ENCODE assay signal across 1 cellular context in the genomic region with DNA sequence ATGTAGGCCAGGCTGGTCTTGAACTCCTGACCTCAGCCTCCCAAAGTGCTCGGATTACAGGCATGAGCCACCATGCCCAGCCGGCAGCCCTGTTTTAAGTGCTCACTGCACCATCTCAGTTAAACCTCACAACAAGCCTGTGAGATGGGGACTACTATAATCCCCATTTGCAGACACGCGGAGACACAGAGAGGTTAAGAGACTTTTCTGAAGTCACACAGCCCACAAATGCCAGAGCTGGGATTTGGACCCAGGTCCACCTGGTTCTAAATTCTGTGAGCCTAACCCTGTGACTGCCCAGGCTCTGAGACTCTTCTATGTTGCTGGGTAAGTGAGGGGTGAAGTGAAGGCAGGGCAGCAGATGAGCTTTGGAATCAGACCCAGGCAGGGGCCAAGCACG.
TF ChIP-seq lines count a peak whose summit lies in the region.

No MANE protein-coding gene starts in this region.

TF ChIP-seq in IMR-90, 13 proteins besides CTCF, POLR2A, EP300 and RAD21 (continued from another document):
- TF ChIP-seq USF2 (IDR thresholded peaks at IDR 0.05; ENCODE audit: low read depth, low read length) (no peak), SMC3 (IDR thresholded peaks at IDR 0.05; ENCODE audit: low read depth, low read length) (no peak), NFE2L2 (IDR thresholded peaks at IDR 0.05; ENCODE audit: low read depth, low read length) (no peak), RCOR1 (IDR thresholded peaks at IDR 0.05; ENCODE audit: insufficient replicate concordance, low read length) (no peak)
- TF ChIP-seq, protein P1, sequence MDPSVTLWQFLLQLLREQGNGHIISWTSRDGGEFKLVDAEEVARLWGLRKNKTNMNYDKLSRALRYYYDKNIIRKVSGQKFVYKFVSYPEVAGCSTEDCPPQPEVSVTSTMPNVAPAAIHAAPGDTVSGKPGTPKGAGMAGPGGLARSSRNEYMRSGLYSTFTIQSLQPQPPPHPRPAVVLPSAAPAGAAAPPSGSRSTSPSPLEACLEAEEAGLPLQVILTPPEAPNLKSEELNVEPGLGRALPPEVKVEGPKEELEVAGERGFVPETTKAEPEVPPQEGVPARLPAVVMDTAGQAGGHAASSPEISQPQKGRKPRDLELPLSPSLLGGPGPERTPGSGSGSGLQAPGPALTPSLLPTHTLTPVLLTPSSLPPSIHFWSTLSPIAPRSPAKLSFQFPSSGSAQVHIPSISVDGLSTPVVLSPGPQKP (IDR thresholded peaks at IDR 0.05; ENCODE audit: borderline replicate concordance, low read depth, low read length), result no peak
